Comparison of ENCODE assay signal across 1 cellular context in genomic region chr16:3282747-3283524, GRCh38.
TF ChIP-seq lines count a peak whose summit lies in the region.

TSS of gene ZNF263 (plus strand) at chr16:3283491. CDS start at chr16:3283819, 328 bp downstream.

TF ChIP-seq in GM12878, 131 proteins besides CTCF, POLR2A, EP300 and RAD21 (continued from another document and continues in another):
- TF ChIP-seq NBN (IDR thresholded peaks at IDR 0.05) (peak; percentile 91; the same call in 1 of the 2 replicates), MLLT1 (IDR thresholded peaks at IDR 0.05) (peak; percentile 92), TBL1XR1 (IDR thresholded peaks at IDR 0.05; ENCODE audit: low read depth, low read length) (no peak; the same call in 1 of the 2 replicates), ESRRA (IDR thresholded peaks at IDR 0.05; ENCODE audit: low read length) (0 out of 2 replicates have a peak, but pooled peaks have one; percentile 36), ZBTB11 (CRISPR knock-in tag; IDR thresholded peaks at IDR 0.05) (no peak), IKZF2 (IDR thresholded peaks at IDR 0.05) (peak; percentile 82), SMC3 (IDR thresholded peaks at IDR 0.05; ENCODE audit: borderline replicate concordance, low read length) (no peak), PBX3 (IDR thresholded peaks at IDR 0.05; ENCODE audit: insufficient replicate concordance, low read depth, low read length) (peak; percentile 36), USF1 (IDR thresholded peaks at IDR 0.05; ENCODE audit: borderline replicate concordance, extremely low read length, insufficient read depth, low read depth, low read length) (peak; percentile 88), REST (IDR thresholded peaks at IDR 0.05; ENCODE audit: low read depth, low read length) (no peak), IKZF1 (conservative IDR thresholded peaks at IDR 0.05) (peak; percentile 95), ATF2 (IDR thresholded peaks at IDR 0.05; ENCODE audit: low read length) (no peak), SP1 (IDR thresholded peaks at IDR 0.05; ENCODE audit: low read depth, low read length) (peak; percentile 68), RCOR1 (conservative IDR thresholded peaks at IDR 0.05; ENCODE audit: low read depth, low read length) (no peak), NFYA (IDR thresholded peaks at IDR 0.05; ENCODE audit: borderline replicate concordance, low read depth, low read length) (no peak; the same call in 1 of the 2 replicates), TCF3 (IDR thresholded peaks at IDR 0.05; ENCODE audit: borderline replicate concordance, insufficient read depth, low read depth, low read length) (no peak), HCFC1 (IDR thresholded peaks at IDR 0.05; ENCODE audit: low read length) (peak; percentile 90), DPF2 (IDR thresholded peaks at IDR 0.05) (no peak; the same call in none of the 2 replicates), EGR1 (IDR thresholded peaks at IDR 0.05; ENCODE audit: borderline replicate concordance in 1 of 2, low read depth in 2 of 2, low read length in 2 of 2) (peak in 1 of 2 experiments; percentile 30; a peak in 1 of 3 replicates), SIX5 (IDR thresholded peaks at IDR 0.05; ENCODE audit: low read depth, low read length, severe bottlenecking) (peak; percentile 82), SUPT20H (IDR thresholded peaks at IDR 0.05; ENCODE audit: borderline replicate concordance, control insufficient read depth, low read depth, low read length) (no peak), CBFB (IDR thresholded peaks at IDR 0.05; ENCODE audit: low read depth) (peak; percentile 62; the same call in 1 of the 2 replicates), CEBPB (IDR thresholded peaks at IDR 0.05; ENCODE audit: borderline replicate concordance in 1 of 2, low read depth in 2 of 2, low read length in 2 of 2) (0 out of 4 replicates have a peak, but pooled peaks of 1 of the 2 experiments have one; percentile 18), ATF7 (IDR thresholded peaks at IDR 0.05; ENCODE audit: low read depth) (peak; percentile 82), PKNOX1 (IDR thresholded peaks at IDR 0.05) (peak; percentile 86), IRF4 (IDR thresholded peaks at IDR 0.05; ENCODE audit: low read depth, low read length) (no peak), ZBTB40 (IDR thresholded peaks at IDR 0.05; ENCODE audit: borderline replicate concordance) (peak; percentile 93), MEF2A (IDR thresholded peaks at IDR 0.05; ENCODE audit: insufficient read depth, low read depth, low read length) (0 out of 2 replicates have a peak, but pooled peaks have one; percentile 4), ZNF274 (IDR thresholded peaks at IDR 0.05; ENCODE audit: insufficient read depth, insufficient read length) (no peak), FOXM1 (IDR thresholded peaks at IDR 0.05; ENCODE audit: low read depth, low read length) (no peak), FOXK2 (IDR thresholded peaks at IDR 0.05) (peak; percentile 61), KDM1A (IDR thresholded peaks at IDR 0.05; ENCODE audit: borderline replicate concordance) (no peak), RELA (IDR thresholded peaks at IDR 0.05; ENCODE audit: borderline replicate concordance, partially characterized antibody) (peak; percentile 23), BCLAF1 (IDR thresholded peaks at IDR 0.05) (no peak), ETV6 (conservative IDR thresholded peaks at IDR 0.05 in 1 of 2, IDR thresholded peaks at IDR 0.05 in 1 of 2; ENCODE audit: borderline replicate concordance in 1 of 2, low read depth in 1 of 2) (peak in 1 of 2 experiments; percentile 19; a peak in 1 of 4 replicates), JUND (IDR thresholded peaks at IDR 0.05; ENCODE audit: low read depth, low read length) (no peak), NR2C1 (IDR thresholded peaks at IDR 0.05) (peak; percentile 93), SMAD1 (IDR thresholded peaks at IDR 0.05; ENCODE audit: low read depth, partially characterized antibody) (peak; percentile 70)
